Comparison of ENCODE assay signal across 25 cellular contexts in genomic region chr17:69356625-69357024, GRCh38. TPM values are rescaled to one million over a fixed set of nuclear protein-coding genes. Genes with fewer than 3 reads are reported as not detected.
A peak's percentile ranks its signal among the peaks of the same experiment; 100 is the strongest.
DNase-seq lines count a peak whose midpoint lies in the region; ATAC-seq, FAIRE-seq and TF ChIP-seq lines count a peak whose summit lies in the region.
"Had no signal": no experiment of that assay in that cellular context is flagged by ENCODE, and none has a peak within 500 bp of the region (broad histone marks: within the 10 kb centered on the region; RNA-seq: fewer than 3 reads in every experiment).

No MANE protein-coding gene starts in this region.

- dilution Hi-C loops in IMR-90 (cut with HindIII; ENCODE audit: low sequenced_read_pairs, unreplicated experiment): no loop called here

- no peaks in the 10 kb centered on the region for H3K23me2 ChIP-seq in H1 (ENCODE audit: low read depth, low read length)

- no peak for TF ChIP-seq RAD21 in IMR-90 (IDR thresholded peaks at IDR 0.05; ENCODE audit: low read length)
- TF ChIP-seq RAD21 in H1 (IDR thresholded peaks at IDR 0.05 in 1 of 2, conservative IDR thresholded peaks at IDR 0.05 in 1 of 2; ENCODE audit: low read depth in 2 of 2, low read length in 2 of 2): no peak

- H2BK12ac ChIP-seq in H1 (ENCODE audit: low read depth, low read length): 0 out of 2 replicates have a peak overlapping the region, but pooled peaks have one; percentile 50

- intact Hi-C loops in IMR-90 (cut with micrococcal nuclease): no loop called here
- intact Hi-C loops in psoas muscle (cut with DNase I): loop anchor here in 1 of 2 donors (10.0 kb wide), 1 partner anchor 148 kb away; no protein-coding TSS in a partner anchor
- intact Hi-C loops in CD8-positive, alpha-beta T cell (cut with DNase I, micrococcal nuclease): no loop called here
- intact Hi-C loops in activated CD4-positive, alpha-beta memory T cell treated with anti-CD3 and anti-CD28 coated beads for 36 hours (cut with micrococcal nuclease): no loop called here

- ATAC-seq in IMR-90 (ENCODE audit: low read depth) (no peak), psoas muscle (peak; percentile 41 to 70 (median 56)), HG03521 (IDR thresholded peaks at IDR 0.05; ENCODE audit: unreplicated experiment) (no peak)
- no peak for ATAC-seq in CD8-positive, alpha-beta T cell

- H2BK5ac ChIP-seq in IMR-90 (ENCODE audit: low read depth, low read length, poor library complexity, severe bottlenecking) (no peak overlapping the region), H1 (ENCODE audit: low read depth, low read length) (no peak overlapping the region)

- H4K8ac ChIP-seq in IMR-90 (ENCODE audit: low read depth in 2 of 2, low read length in 2 of 2): no peak overlapping the region
- no peak overlapping the region for H4K8ac ChIP-seq in H1 (ENCODE audit: extremely low read depth, insufficient read depth, low read length)

- H4K91ac ChIP-seq in IMR-90 (ENCODE audit: insufficient read depth, low read depth, low read length) (no peak overlapping the region), H1 (replicated peaks; ENCODE audit: insufficient read length, low read length) (no peak overlapping the region)

- H2BK20ac ChIP-seq in IMR-90 (ENCODE audit: low read depth, low read length) (no peak overlapping the region), H1 (ENCODE audit: low read length) (no peak overlapping the region)

- H3K9ac ChIP-seq in IMR-90 (ENCODE audit: low read depth, low read length) (no peak overlapping the region), H1 (replicated peaks in 1 of 4; ENCODE audit: extremely low read depth in 1 of 4, low read depth in 3 of 4, low read length in 3 of 4) (no peak overlapping the region)
- H3K9ac ChIP-seq: BLaER1 had no signal

- no peak overlapping the region for H2BK120ac ChIP-seq in IMR-90 (ENCODE audit: low read depth, low read length)
- no peak overlapping the region for H2BK120ac ChIP-seq in H1 (replicated peaks; ENCODE audit: low read depth, low read length)

- H3K56ac ChIP-seq in IMR-90 (ENCODE audit: extremely low read depth, insufficient read depth, low read length) (peak overlapping the region; percentile 6; the same call in 1 of the 2 replicates), H1 (replicated peaks; ENCODE audit: insufficient read length, low read depth, low read length) (no peak overlapping the region)

- no peak for FAIRE-seq in H1 (lab: Jason Lieb, UNC)
- FAIRE-seq: A204.1, D721Med, G401.6, GM12891, GM19239 had no signal

- POLR2A ChIA-PET in IMR-90 (lab: Charles Lee; ENCODE audit: unreplicated experiment): no interaction called here
- POLR2A ChIA-PET in H1 (lab: Charles Lee; ENCODE audit: partially characterized antibody): no interaction called here
- POLR2A ChIA-PET in CD8-positive, alpha-beta T cell (lab: Charles Lee): no interaction called here
- POLR2A ChIA-PET in activated CD4-positive, alpha-beta memory T cell treated with anti-CD3 and anti-CD28 coated beads for 36 hours (lab: Charles Lee): no interaction called here

- no peak overlapping the region for H4K5ac ChIP-seq in IMR-90 (ENCODE audit: low read depth, low read length)
- H4K5ac ChIP-seq in H1 (ENCODE audit: insufficient read length, low read depth, low read length): no peak overlapping the region

- peak overlapping the region; percentile 59 for H3K27ac Mint-ChIP-seq in nephron progenitor cell
- no peak overlapping the region for H3K27ac Mint-ChIP-seq in CD8-positive, alpha-beta T cell
- H3K27ac Mint-ChIP-seq in activated CD4-positive, alpha-beta memory T cell treated with anti-CD3 and anti-CD28 coated beads for 36 hours: no peak overlapping the region
- H3K27ac Mint-ChIP-seq: CD14-positive monocyte; CD4-positive, alpha-beta memory T cell; CD4-positive, CD25-positive, alpha-beta regulatory T cell had no signal

- CTCF ChIA-PET in IMR-90 (lab: Yijun Ruan, JAX): no interaction called here
- CTCF ChIA-PET in H1 (lab: Charles Lee; ENCODE audit: partially characterized antibody): interaction anchor here (1.2 to 10.6 kb wide), 3 partner anchors 14 to 167 kb away, joined by 4 to 93 read pairs (median 6); no protein-coding TSS in a partner anchor
- CTCF ChIA-PET in CD8-positive, alpha-beta T cell (lab: Charles Lee): no interaction called here
- CTCF ChIA-PET in activated CD4-positive, alpha-beta memory T cell treated with anti-CD3 and anti-CD28 coated beads for 36 hours (lab: Charles Lee): no interaction called here

- no peak overlapping the region for H3K4ac ChIP-seq in IMR-90 (ENCODE audit: low read depth, low read length)
- H3K4ac ChIP-seq in H1 (replicated peaks; ENCODE audit: insufficient read length, low read depth, low read length): no peak overlapping the region

- DNase-seq in IMR-90 (no peak), H1 (ENCODE audit: low read depth in 1 of 2, low spot score in 2 of 2) (no peak), nephron progenitor cell (no peak), psoas muscle (no peak), putamen (ENCODE audit: low spot score) (no peak)
- no peak for DNase-seq in CD8-positive, alpha-beta T cell
- DNase-seq in activated CD4-positive, alpha-beta memory T cell treated with anti-CD3 and anti-CD28 coated beads for 36 hours: no peak
- DNase-seq: ACHN; BE2C; C1 segment of cervical spinal cord; Caco-2; Calu3; CD4-positive, alpha-beta memory T cell; CD4-positive, CD25-positive, alpha-beta regulatory T cell; DMS79 treated with DMSO at 0.1 percent for 48 hours; GF-D8 had no signal

- H3K4me3 Mint-ChIP-seq in nephron progenitor cell: no peak overlapping the region
- H3K4me3 Mint-ChIP-seq in CD8-positive, alpha-beta T cell: no peak overlapping the region
- H3K4me3 Mint-ChIP-seq in activated CD4-positive, alpha-beta memory T cell treated with anti-CD3 and anti-CD28 coated beads for 36 hours: no peak overlapping the region
- H3K4me3 Mint-ChIP-seq: CD14-positive monocyte; CD4-positive, alpha-beta memory T cell; CD4-positive, CD25-positive, alpha-beta regulatory T cell had no signal

- H3K18ac ChIP-seq in IMR-90 (ENCODE audit: low read depth, low read length): no peak overlapping the region
- H3K18ac ChIP-seq in H1 (ENCODE audit: extremely low read depth, low read length): no peak overlapping the region

- no peaks in the 10 kb centered on the region for H3K27me3 Mint-ChIP-seq in nephron progenitor cell (ENCODE audit: low read depth, poor library complexity)
- peaks cover 10% of the 10 kb centered on the region for H3K27me3 Mint-ChIP-seq in CD8-positive, alpha-beta T cell (ENCODE audit: low read depth)
- H3K27me3 Mint-ChIP-seq in activated CD4-positive, alpha-beta memory T cell treated with anti-CD3 and anti-CD28 coated beads for 36 hours: no peaks in the 10 kb centered on the region
- H3K27me3 Mint-ChIP-seq: CD4-positive, CD25-positive, alpha-beta regulatory T cell had no signal

- H3K4me2 ChIP-seq in IMR-90 (ENCODE audit: low read depth, low read length): no peak overlapping the region
- H3K4me2 ChIP-seq in H1 (ENCODE audit: insufficient read depth in 1 of 2, low read depth in 2 of 2, low read length in 2 of 2): no peak overlapping the region
- H3K4me2 ChIP-seq: BLaER1 had no signal

- H3K14ac ChIP-seq in IMR-90 (replicated peaks; ENCODE audit: low read depth, low read length): no peak overlapping the region
- H3K14ac ChIP-seq in H1 (ENCODE audit: insufficient read length): no peak overlapping the region

- no peak overlapping the region for H2AK5ac ChIP-seq in IMR-90 (ENCODE audit: low read depth, low read length)
- no peak overlapping the region for H2AK5ac ChIP-seq in H1 (ENCODE audit: low read depth, low read length)

- H3K79me1 ChIP-seq in IMR-90 (ENCODE audit: low read depth in 1 of 2, low read length in 2 of 2) (no peaks in the 10 kb centered on the region), H1 (ENCODE audit: low read depth, low read length) (no peaks in the 10 kb centered on the region)

- H3K4me3 ChIP-seq in IMR-90 (ENCODE audit: insufficient read depth, low read depth, low read length): no peak overlapping the region
- no peak overlapping the region for H3K4me3 ChIP-seq in H1 (ENCODE audit: extremely low read depth in 1 of 4, insufficient read depth in 2 of 4, low read depth in 3 of 4, low read length in 4 of 4)
- H3K4me3 ChIP-seq in psoas muscle: no peak overlapping the region
- no peak overlapping the region for H3K4me3 ChIP-seq in CD8-positive, alpha-beta T cell (ENCODE audit: low read depth, low read length)
- H3K4me3 ChIP-seq: BLaER1 had no signal

- BruUV-seq in IMR-90 (replicated peaks; lab: Mats Ljungman, UMichigan): no TSS peak

- H3K9me3 Mint-ChIP-seq in nephron progenitor cell: no peaks in the 10 kb centered on the region
- H3K9me3 Mint-ChIP-seq in CD8-positive, alpha-beta T cell: no peaks in the 10 kb centered on the region
- no peaks in the 10 kb centered on the region for H3K9me3 Mint-ChIP-seq in activated CD4-positive, alpha-beta memory T cell treated with anti-CD3 and anti-CD28 coated beads for 36 hours
- H3K9me3 Mint-ChIP-seq: CD14-positive monocyte; CD4-positive, alpha-beta memory T cell; CD4-positive, CD25-positive, alpha-beta regulatory T cell had no signal

- H3K27ac ChIP-seq in IMR-90 (ENCODE audit: insufficient read depth, low read length) (no peak overlapping the region), H1 (ENCODE audit: low read depth, low read length) (no peak overlapping the region), psoas muscle (peak overlapping the region; percentile 62)
- H3K27ac ChIP-seq in CD8-positive, alpha-beta T cell (ENCODE audit: low read depth, low read length): no peak overlapping the region
- H3K27ac ChIP-seq: 22Rv1, BLaER1 had no signal

- H3K27me3 ChIP-seq in IMR-90 (ENCODE audit: control insufficient read depth, insufficient read depth, low read length) (peaks cover 3% of the 10 kb centered on the region), H1 (replicated peaks in 1 of 4; ENCODE audit: control insufficient read depth in 3 of 4, extremely low read depth in 1 of 4, insufficient read depth in 3 of 4, low read length in 3 of 4) (no peaks in the 10 kb centered on the region), psoas muscle (ENCODE audit: insufficient read depth in 3 of 3, low read length in 2 of 3) (no peaks in the 10 kb centered on the region)
- H3K27me3 ChIP-seq in CD8-positive, alpha-beta T cell (ENCODE audit: insufficient read depth, low read length): no peaks in the 10 kb centered on the region
- H3K27me3 ChIP-seq: BE2C, BLaER1 had no signal

- H3K36me3 ChIP-seq in IMR-90 (ENCODE audit: control insufficient read depth, insufficient read depth, low read length) (no peaks in the 10 kb centered on the region), H1 (ENCODE audit: control insufficient read depth in 2 of 4, insufficient read depth in 4 of 4, low read length in 3 of 4) (no peaks in the 10 kb centered on the region), psoas muscle (ENCODE audit: insufficient read depth in 1 of 2, low read depth in 1 of 2) (no peaks in the 10 kb centered on the region)
- no peaks in the 10 kb centered on the region for H3K36me3 ChIP-seq in CD8-positive, alpha-beta T cell (ENCODE audit: insufficient read depth, low read length)
- H3K36me3 ChIP-seq: BE2C, BLaER1 had no signal

- H3K4me1 ChIP-seq in IMR-90 (ENCODE audit: control insufficient read depth, insufficient read depth, low read length) (no peaks in the 10 kb centered on the region), H1 (replicated peaks in 1 of 4; ENCODE audit: control insufficient read depth in 3 of 4, insufficient read depth in 4 of 4, low read length in 3 of 4) (peaks cover 0 to 9% (median 0%) of the 10 kb centered on the region in 4 experiments; a peak in 1 of 7 replicates), psoas muscle (peaks cover 9% of the 10 kb centered on the region)
- H3K4me1 ChIP-seq in CD8-positive, alpha-beta T cell (ENCODE audit: insufficient read depth, low read length): peaks cover 3% of the 10 kb centered on the region
- H3K4me1 ChIP-seq: BE2C, Caco-2 had no signal

- H2AK9ac ChIP-seq in IMR-90 (replicated peaks; ENCODE audit: low read depth, low read length, poor library complexity): no peak overlapping the region

- H2AFZ ChIP-seq in IMR-90 (replicated peaks; ENCODE audit: low read length, poor library complexity) (no peak overlapping the region), H1 (ENCODE audit: low read length) (0 out of 2 replicates have a peak overlapping the region, but pooled peaks have one; percentile 7)

- H3K36me3 Mint-ChIP-seq in nephron progenitor cell (ENCODE audit: low read depth): no peaks in the 10 kb centered on the region
- no peaks in the 10 kb centered on the region for H3K36me3 Mint-ChIP-seq in CD8-positive, alpha-beta T cell
- no peaks in the 10 kb centered on the region for H3K36me3 Mint-ChIP-seq in activated CD4-positive, alpha-beta memory T cell treated with anti-CD3 and anti-CD28 coated beads for 36 hours
- H3K36me3 Mint-ChIP-seq: CD14-positive monocyte; CD4-positive, alpha-beta memory T cell; CD4-positive, CD25-positive, alpha-beta regulatory T cell had no signal

- TF ChIP-seq POLR2A in IMR-90 (IDR thresholded peaks at IDR 0.05; ENCODE audit: low read depth, low read length) (no peak), H1 (IDR thresholded peaks at IDR 0.05; ENCODE audit: control extremely low read depth in 1 of 2, low read depth in 2 of 2, low read length in 2 of 2) (no peak)

- H3K79me2 ChIP-seq in H1 (ENCODE audit: control insufficient read depth in 1 of 2, insufficient read depth in 2 of 2, low read length in 2 of 2): no peaks in the 10 kb centered on the region

- no CpG with 5 or more reads among the region's 7 CpGs for whole genome bisulfite sequencing in IMR-90 (ENCODE audit: extremely low coverage in 2 of 2, insufficient read length in 1 of 2), 2 experiments
- WGBS in H1 (ENCODE audit: extremely low coverage in 1 of 2, insufficient coverage in 1 of 2, insufficient read length in 1 of 2, insufficient replicate concordance in 2 of 2, low coverage in 1 of 2, low lambda C conversion rate in 2 of 2, missing lambda C conversion rate in 1 of 2), 2 experiments: 95% methylated on average over 7 of the region's 7 CpGs; no CpG with 5 or more reads in 1 of the 2 experiments
- WGBS in psoas muscle, 3 donors: 80 to 93% (median 81%) methylated on average over 7 of the region's 7 CpGs

- H3K9me3 ChIP-seq in IMR-90 (ENCODE audit: control insufficient read depth, insufficient read depth, low read length): no peaks in the 10 kb centered on the region
- no peaks in the 10 kb centered on the region for H3K9me3 ChIP-seq in H1 (ENCODE audit: insufficient read depth in 2 of 2, low read depth in 1 of 2, low read length in 1 of 2)
- H3K9me3 ChIP-seq in psoas muscle: no peaks in the 10 kb centered on the region
- H3K9me3 ChIP-seq in CD8-positive, alpha-beta T cell (ENCODE audit: low read length): no peaks in the 10 kb centered on the region
- H3K9me3 ChIP-seq: BE2C, BLaER1, Caco-2 had no signal

- H4K20me1 ChIP-seq in IMR-90 (ENCODE audit: insufficient read depth, low read length): no peaks in the 10 kb centered on the region
- H4K20me1 ChIP-seq in H1 (replicated peaks in 1 of 2; ENCODE audit: control insufficient read depth in 1 of 2, insufficient read depth in 2 of 2, low read length in 2 of 2): no peaks in the 10 kb centered on the region
- H4K20me1 ChIP-seq: BLaER1 had no signal

- peaks cover 18% of the 10 kb centered on the region for H3K4me1 Mint-ChIP-seq in nephron progenitor cell
- H3K4me1 Mint-ChIP-seq in CD8-positive, alpha-beta T cell (ENCODE audit: low read depth): peaks cover 3% of the 10 kb centered on the region
- no peaks in the 10 kb centered on the region for H3K4me1 Mint-ChIP-seq in activated CD4-positive, alpha-beta memory T cell treated with anti-CD3 and anti-CD28 coated beads for 36 hours (ENCODE audit: low read depth)
- H3K4me1 Mint-ChIP-seq: CD4-positive, alpha-beta memory T cell; CD4-positive, CD25-positive, alpha-beta regulatory T cell had no signal

- no peak overlapping the region for H3K23ac ChIP-seq in IMR-90 (ENCODE audit: low read depth, low read length)
- H3K23ac ChIP-seq in H1 (ENCODE audit: insufficient read length): no peak overlapping the region

- TF ChIP-seq CTCF in IMR-90 (conservative IDR thresholded peaks at IDR 0.05; ENCODE audit: low read depth, low read length) (no peak), H1 (IDR thresholded peaks at IDR 0.05; ENCODE audit: control extremely low read depth in 1 of 3, insufficient read depth in 1 of 3, low read depth in 1 of 3, low read length in 3 of 3) (no peak), nephron progenitor cell (IDR thresholded peaks at IDR 0.05) (no peak), psoas muscle (IDR thresholded peaks at IDR 0.05) (no peak)
- TF ChIP-seq CTCF in CD8-positive, alpha-beta T cell (IDR thresholded peaks at IDR 0.05): no peak

- H2BK15ac ChIP-seq in IMR-90 (ENCODE audit: low read depth, low read length) (no peak overlapping the region), H1 (ENCODE audit: low read length) (0 out of 2 replicates have a peak overlapping the region, but pooled peaks have one; percentile 16)

- no peak for TF ChIP-seq EP300 in H1 (IDR thresholded peaks at IDR 0.05; ENCODE audit: borderline replicate concordance in 1 of 2, low read depth in 2 of 2, low read length in 2 of 2)

- in situ Hi-C loops in IMR-90 (cut with MboI; ENCODE audit: low sequenced_read_pairs): no loop called here

- no peaks in the 10 kb centered on the region for H3K9me1 ChIP-seq in IMR-90 (ENCODE audit: insufficient read depth, low read length)

RNA-seq across cellular contexts. Expression of gene ABCA5, which starts 29.7 kb away (rescaled TPM):
- total RNA-seq in IMR-90 (2012; rRNA removed): 2.3 and 3.6 TPM in 2 replicates
- polyA plus RNA-seq in IMR-90 (2012; rRNA removed): 1.0 and 1.3 TPM in 2 replicates
- polyA plus RNA-seq in IMR-90 (2012; cell fraction: cytosol; rRNA removed): 0.08 and 0.09 TPM in 2 replicates
- polyA plus RNA-seq in IMR-90 (2012; cell fraction: nucleus; rRNA removed; ENCODE audit: low replicate concordance): 0.59 and 5.8 TPM in 2 replicates
- 2.3 and 4.1 TPM in 2 replicates for total RNA-seq in H1 (2021; fragmentation: NEBNext Ultra II Directional; extraction: Animal tissue kit (Norgen Biotek cat#: 25700))
- polyA plus RNA-seq in H1 (2011; rRNA removed): 0.52 and 1.3 TPM in 2 replicates
- polyA plus RNA-seq in H1 (2011; cell fraction: cytosol; rRNA removed): 1.4 TPM
- 0.83 TPM for polyA plus RNA-seq in H1 (2011; cell fraction: nucleus; rRNA removed)
- 0.66 to 1.3 TPM (median 0.94 TPM) in 4 replicates for polyA plus RNA-seq in H1 (2012, experiment 1 of 2)
- polyA plus RNA-seq in H1 (2012, experiment 2 of 2): 0.18 TPM
- polyA plus RNA-seq in H1 (2013, experiment 1 of 2): 1.6 TPM
- 1.6 TPM for polyA plus RNA-seq in H1 (2013, experiment 2 of 2)
- 1.7 and 2.0 TPM in 2 replicates for polyA minus RNA-seq in H1 (2011; rRNA and poly(A)+ RNA removed)
- polyA minus RNA-seq in H1 (2011; cell fraction: cytosol; rRNA and poly(A)+ RNA removed): 0.81 TPM
- polyA minus RNA-seq in H1 (2011; cell fraction: nucleus; rRNA and poly(A)+ RNA removed): 4.8 TPM
- 10 to 100 TPM; 54.9 to 81.5 (median 75.0) TPM for total RNA-seq in psoas muscle
- 10 to 100 TPM in 2 of 3 donors, 1 to 10 TPM in 1; 8.7 to 32.3 (median 28.5) TPM for polyA plus RNA-seq in psoas muscle
- 10 to 100 TPM; 21.8 to 22.4 TPM for total RNA-seq in CD8-positive, alpha-beta T cell
- total RNA-seq in activated CD4-positive, alpha-beta memory T cell treated with anti-CD3 and anti-CD28 coated beads for 36 hours: 10 to 100 TPM; 12.8 to 13.0 TPM

RNA-seq across cellular contexts. Expression of gene MAP2K6, which starts 57.9 kb away (rescaled TPM):
- 3.6 and 5.7 TPM in 2 replicates for total RNA-seq in IMR-90 (2012; rRNA removed)
- 1.8 and 2.4 TPM in 2 replicates for polyA plus RNA-seq in IMR-90 (2012; rRNA removed)
- polyA plus RNA-seq in IMR-90 (2012; cell fraction: cytosol; rRNA removed): 0.65 and 0.92 TPM in 2 replicates
- 0.29 and 1.1 TPM in 2 replicates for polyA plus RNA-seq in IMR-90 (2012; cell fraction: nucleus; rRNA removed; ENCODE audit: low replicate concordance)
- total RNA-seq in H1 (2021; fragmentation: NEBNext Ultra II Directional; extraction: Animal tissue kit (Norgen Biotek cat#: 25700)): 42.2 and 44.1 TPM in 2 replicates
- polyA plus RNA-seq in H1 (2011; rRNA removed): 6.7 and 11.0 TPM in 2 replicates
- 14.2 TPM for polyA plus RNA-seq in H1 (2011; cell fraction: cytosol; rRNA removed)
- polyA plus RNA-seq in H1 (2011; cell fraction: nucleus; rRNA removed): 10.1 TPM
- 18.1 to 22.4 TPM (median 20.9 TPM) in 4 replicates for polyA plus RNA-seq in H1 (2012, experiment 1 of 2)
- 1.7 TPM for polyA plus RNA-seq in H1 (2012, experiment 2 of 2)
- polyA plus RNA-seq in H1 (2013, experiment 1 of 2): 17.1 TPM
- polyA plus RNA-seq in H1 (2013, experiment 2 of 2): 15.5 TPM
- 54.7 and 71.0 TPM in 2 replicates for polyA minus RNA-seq in H1 (2011; rRNA and poly(A)+ RNA removed)
- 16.1 TPM for polyA minus RNA-seq in H1 (2011; cell fraction: cytosol; rRNA and poly(A)+ RNA removed)
- 31.7 TPM for polyA minus RNA-seq in H1 (2011; cell fraction: nucleus; rRNA and poly(A)+ RNA removed)
- total RNA-seq in psoas muscle: 100 to 1,000 TPM in 1 of 4 donors, 10 to 100 TPM in 3; 32.1 to 102 (median 46.3) TPM
- 100 to 1,000 TPM in 1 of 3 donors, 10 to 100 TPM in 1, 1 to 10 TPM in 1; 6.4 to 127 (median 64.0) TPM for polyA plus RNA-seq in psoas muscle
- total RNA-seq in CD8-positive, alpha-beta T cell: 1 to 10 TPM; 7.1 to 8.6 TPM
- total RNA-seq in activated CD4-positive, alpha-beta memory T cell treated with anti-CD3 and anti-CD28 coated beads for 36 hours: 1 to 10 TPM; 2.2 TPM

Comparison
In these comparisons a context has a peak if more than half of its experiments do, and no peak if none do; other contexts are left out.
1. ATAC-seq: peak in psoas muscle (4 of 4); none in IMR-90 (single experiment), CD8-positive, alpha-beta T cell (single experiment) and HG03521 (single experiment).